2 cellular contexts compared by ENCODE assay signal in genomic region chr9:124595743-124596142, GRCh38.
TF ChIP-seq lines count a peak whose summit lies in the region.

No MANE protein-coding gene starts in this region.

TF ChIP-seq in IMR-90, 13 proteins besides CTCF, POLR2A, EP300 and RAD21 (continued from another document):
- no peak for TF ChIP-seq NFE2L2 (IDR thresholded peaks at IDR 0.05; ENCODE audit: low read depth, low read length)
- no peak for TF ChIP-seq SMC3 (IDR thresholded peaks at IDR 0.05; ENCODE audit: low read depth, low read length)
- TF ChIP-seq CHD1 (IDR thresholded peaks at IDR 0.05; ENCODE audit: low read depth, low read length), result no peak
- no peak for TF ChIP-seq RCOR1 (IDR thresholded peaks at IDR 0.05; ENCODE audit: insufficient replicate concordance, low read length)
- TF ChIP-seq MXI1 (IDR thresholded peaks at IDR 0.05; ENCODE audit: borderline replicate concordance, low read depth, low read length), result no peak
- TF ChIP-seq, protein P1, sequence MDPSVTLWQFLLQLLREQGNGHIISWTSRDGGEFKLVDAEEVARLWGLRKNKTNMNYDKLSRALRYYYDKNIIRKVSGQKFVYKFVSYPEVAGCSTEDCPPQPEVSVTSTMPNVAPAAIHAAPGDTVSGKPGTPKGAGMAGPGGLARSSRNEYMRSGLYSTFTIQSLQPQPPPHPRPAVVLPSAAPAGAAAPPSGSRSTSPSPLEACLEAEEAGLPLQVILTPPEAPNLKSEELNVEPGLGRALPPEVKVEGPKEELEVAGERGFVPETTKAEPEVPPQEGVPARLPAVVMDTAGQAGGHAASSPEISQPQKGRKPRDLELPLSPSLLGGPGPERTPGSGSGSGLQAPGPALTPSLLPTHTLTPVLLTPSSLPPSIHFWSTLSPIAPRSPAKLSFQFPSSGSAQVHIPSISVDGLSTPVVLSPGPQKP (IDR thresholded peaks at IDR 0.05; ENCODE audit: borderline replicate concordance, low read depth, low read length), result no peak
- TF ChIP-seq FOS (IDR thresholded peaks at IDR 0.05; ENCODE audit: low read depth, low read length), result no peak
- no peak for TF ChIP-seq BHLHE40 (IDR thresholded peaks at IDR 0.05; ENCODE audit: low read depth, low read length)
- no peak for TF ChIP-seq USF2 (IDR thresholded peaks at IDR 0.05; ENCODE audit: low read depth, low read length)

TF ChIP-seq in HepG2, 621 proteins besides CTCF, POLR2A, EP300 and RAD21 (continued from another document and continues in another):
- TF ChIP-seq JUND (CRISPR knock-in tag; IDR thresholded peaks at IDR 0.05) (no peak), MLX (CRISPR knock-in tag; IDR thresholded peaks at IDR 0.05) (0 out of 2 replicates have a peak, but pooled peaks have one; percentile 48), ZBTB7A (CRISPR knock-in tag; IDR thresholded peaks at IDR 0.05) (no peak), MBD4 (IDR thresholded peaks at IDR 0.05; ENCODE audit: borderline replicate concordance, low read length) (no peak), MZF1 (CRISPR knock-in tag; IDR thresholded peaks at IDR 0.05; ENCODE audit: borderline replicate concordance) (no peak), EZH2 (conservative IDR thresholded peaks at IDR 0.05; ENCODE audit: low read depth, low read length) (no peak), SETDB1 (CRISPR knock-in tag; IDR thresholded peaks at IDR 0.05; ENCODE audit: borderline replicate concordance) (no peak), ZBTB26 (CRISPR knock-in tag; IDR thresholded peaks at IDR 0.05; ENCODE audit: borderline replicate concordance) (no peak), ZNF883 (CRISPR knock-in tag; IDR thresholded peaks at IDR 0.05; ENCODE audit: not compliant biosample characterization) (no peak), AGO2 (optimal IDR thresholded peaks at IDR 0.05; ENCODE audit: low read depth, low read length) (no peak), GABPA (IDR thresholded peaks at IDR 0.05; ENCODE audit: low read depth, low read length) (no peak), GABPA (CRISPR knock-in tag; IDR thresholded peaks at IDR 0.05; ENCODE audit: low read depth) (no peak), RFX5 (IDR thresholded peaks at IDR 0.05; ENCODE audit: low read depth, low read length) (no peak), HNRNPK (IDR thresholded peaks at IDR 0.05; ENCODE audit: low read depth, low read length, poor library complexity, severe bottlenecking) (no peak), POLR2AphosphoS5 (IDR thresholded peaks at IDR 0.05; ENCODE audit: low read depth, low read length) (0 out of 2 replicates have a peak, but pooled peaks have one; percentile 32), KLF12 (CRISPR knock-in tag; IDR thresholded peaks at IDR 0.05; ENCODE audit: borderline replicate concordance) (no peak), SMYD3 (CRISPR knock-in tag; IDR thresholded peaks at IDR 0.05) (no peak), ZMYM3 (CRISPR knock-in tag; IDR thresholded peaks at IDR 0.05) (0 out of 2 replicates have a peak, but pooled peaks have one; percentile 26), MLLT10 (CRISPR knock-in tag; IDR thresholded peaks at IDR 0.05) (no peak), ZSCAN21 (CRISPR knock-in tag; IDR thresholded peaks at IDR 0.05; ENCODE audit: borderline replicate concordance) (no peak), GFI1 (CRISPR knock-in tag; IDR thresholded peaks at IDR 0.05; ENCODE audit: borderline replicate concordance) (no peak), AKNA (CRISPR knock-in tag; IDR thresholded peaks at IDR 0.05; ENCODE audit: borderline replicate concordance) (no peak), TCF12 (IDR thresholded peaks at IDR 0.05) (no peak), TCF12 (CRISPR knock-in tag; IDR thresholded peaks at IDR 0.05) (no peak), ZNF691 (CRISPR knock-in tag; IDR thresholded peaks at IDR 0.05; ENCODE audit: borderline replicate concordance, low read depth) (no peak), PRMT3 (CRISPR knock-in tag; IDR thresholded peaks at IDR 0.05; ENCODE audit: borderline replicate concordance, low read depth) (no peak), JUN (CRISPR knock-in tag; IDR thresholded peaks at IDR 0.05) (no peak), ZFP62 (CRISPR knock-in tag; IDR thresholded peaks at IDR 0.05) (no peak), FOXO4 (CRISPR knock-in tag; conservative IDR thresholded peaks at IDR 0.05) (no peak), POGK (CRISPR knock-in tag; conservative IDR thresholded peaks at IDR 0.05) (no peak), POLR2G (IDR thresholded peaks at IDR 0.05; ENCODE audit: low read depth, low read length) (no peak), ZNF792 (CRISPR knock-in tag; IDR thresholded peaks at IDR 0.05) (0 out of 2 replicates have a peak, but pooled peaks have one; percentile 34)
- TF ChIP-seq, protein P2, sequence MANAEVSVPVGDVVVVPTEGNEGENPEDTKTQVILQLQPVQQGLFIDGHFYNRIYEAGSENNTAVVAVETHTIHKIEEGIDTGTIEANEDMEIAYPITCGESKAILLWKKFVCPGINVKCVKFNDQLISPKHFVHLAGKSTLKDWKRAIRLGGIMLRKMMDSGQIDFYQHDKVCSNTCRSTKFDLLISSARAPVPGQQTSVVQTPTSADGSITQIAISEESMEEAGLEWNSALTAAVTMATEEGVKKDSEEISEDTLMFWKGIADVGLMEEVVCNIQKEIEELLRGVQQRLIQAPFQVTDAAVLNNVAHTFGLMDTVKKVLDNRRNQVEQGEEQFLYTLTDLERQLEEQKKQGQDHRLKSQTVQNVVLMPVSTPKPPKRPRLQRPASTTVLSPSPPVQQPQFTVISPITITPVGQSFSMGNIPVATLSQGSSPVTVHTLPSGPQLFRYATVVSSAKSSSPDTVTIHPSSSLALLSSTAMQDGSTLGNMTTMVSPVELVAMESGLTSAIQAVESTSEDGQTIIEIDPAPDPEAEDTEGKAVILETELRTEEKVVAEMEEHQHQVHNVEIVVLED (CRISPR knock-in tag; IDR thresholded peaks at IDR 0.05; ENCODE audit: borderline replicate concordance), result 0 out of 2 replicates have a peak, but pooled peaks have one; percentile 31
- TF ChIP-seq, protein P3, sequence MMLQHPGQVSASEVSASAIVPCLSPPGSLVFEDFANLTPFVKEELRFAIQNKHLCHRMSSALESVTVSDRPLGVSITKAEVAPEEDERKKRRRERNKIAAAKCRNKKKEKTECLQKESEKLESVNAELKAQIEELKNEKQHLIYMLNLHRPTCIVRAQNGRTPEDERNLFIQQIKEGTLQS (CRISPR knock-in tag; IDR thresholded peaks at IDR 0.05), result no peak
- TF ChIP-seq, protein P4, sequence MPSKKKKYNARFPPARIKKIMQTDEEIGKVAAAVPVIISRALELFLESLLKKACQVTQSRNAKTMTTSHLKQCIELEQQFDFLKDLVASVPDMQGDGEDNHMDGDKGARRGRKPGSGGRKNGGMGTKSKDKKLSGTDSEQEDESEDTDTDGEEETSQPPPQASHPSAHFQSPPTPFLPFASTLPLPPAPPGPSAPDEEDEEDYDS (CRISPR knock-in tag; IDR thresholded peaks at IDR 0.05), result no peak
- TF ChIP-seq, protein P5, sequence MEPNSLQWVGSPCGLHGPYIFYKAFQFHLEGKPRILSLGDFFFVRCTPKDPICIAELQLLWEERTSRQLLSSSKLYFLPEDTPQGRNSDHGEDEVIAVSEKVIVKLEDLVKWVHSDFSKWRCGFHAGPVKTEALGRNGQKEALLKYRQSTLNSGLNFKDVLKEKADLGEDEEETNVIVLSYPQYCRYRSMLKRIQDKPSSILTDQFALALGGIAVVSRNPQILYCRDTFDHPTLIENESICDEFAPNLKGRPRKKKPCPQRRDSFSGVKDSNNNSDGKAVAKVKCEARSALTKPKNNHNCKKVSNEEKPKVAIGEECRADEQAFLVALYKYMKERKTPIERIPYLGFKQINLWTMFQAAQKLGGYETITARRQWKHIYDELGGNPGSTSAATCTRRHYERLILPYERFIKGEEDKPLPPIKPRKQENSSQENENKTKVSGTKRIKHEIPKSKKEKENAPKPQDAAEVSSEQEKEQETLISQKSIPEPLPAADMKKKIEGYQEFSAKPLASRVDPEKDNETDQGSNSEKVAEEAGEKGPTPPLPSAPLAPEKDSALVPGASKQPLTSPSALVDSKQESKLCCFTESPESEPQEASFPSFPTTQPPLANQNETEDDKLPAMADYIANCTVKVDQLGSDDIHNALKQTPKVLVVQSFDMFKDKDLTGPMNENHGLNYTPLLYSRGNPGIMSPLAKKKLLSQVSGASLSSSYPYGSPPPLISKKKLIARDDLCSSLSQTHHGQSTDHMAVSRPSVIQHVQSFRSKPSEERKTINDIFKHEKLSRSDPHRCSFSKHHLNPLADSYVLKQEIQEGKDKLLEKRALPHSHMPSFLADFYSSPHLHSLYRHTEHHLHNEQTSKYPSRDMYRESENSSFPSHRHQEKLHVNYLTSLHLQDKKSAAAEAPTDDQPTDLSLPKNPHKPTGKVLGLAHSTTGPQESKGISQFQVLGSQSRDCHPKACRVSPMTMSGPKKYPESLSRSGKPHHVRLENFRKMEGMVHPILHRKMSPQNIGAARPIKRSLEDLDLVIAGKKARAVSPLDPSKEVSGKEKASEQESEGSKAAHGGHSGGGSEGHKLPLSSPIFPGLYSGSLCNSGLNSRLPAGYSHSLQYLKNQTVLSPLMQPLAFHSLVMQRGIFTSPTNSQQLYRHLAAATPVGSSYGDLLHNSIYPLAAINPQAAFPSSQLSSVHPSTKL (CRISPR knock-in tag; IDR thresholded peaks at IDR 0.05), result peak; percentile 70
